In the genomic region with DNA sequence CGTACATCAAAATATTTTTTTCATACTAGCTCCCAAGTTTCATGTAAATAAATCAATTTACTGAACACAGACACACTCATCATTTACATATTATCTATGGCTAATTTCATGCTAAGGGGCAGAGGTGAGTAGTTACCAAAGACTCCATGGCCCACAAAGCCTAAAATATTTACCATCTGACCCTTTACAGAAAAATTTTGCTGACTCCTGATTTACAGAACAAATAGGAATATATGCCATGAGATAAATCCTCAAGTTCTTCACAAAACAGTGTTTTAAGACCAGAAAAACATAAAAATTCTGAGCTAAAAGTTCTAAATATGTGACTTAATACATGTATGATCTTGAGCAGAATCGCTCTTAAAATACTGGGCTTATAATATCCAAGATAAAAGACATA, we compare ENCODE assay signal across 26 cellular contexts.
"Had no signal": no experiment of that assay in that cellular context is flagged by ENCODE, and none has a peak within 500 bp of the region (broad histone marks: within the 10 kb centered on the region; RNA-seq: fewer than 3 reads in every experiment).

No MANE protein-coding gene starts in this region.

- H3K4me1 ChIP-seq: colonic mucosa, esophagus squamous epithelium, left lung, lower lobe of right lung had no signal

- FAIRE-seq: endometrium, islet of Langerhans, keratinocyte had no signal

- H3K27me3 ChIP-seq: colonic mucosa, esophagus squamous epithelium, gastrocnemius medialis, heart right ventricle, left lung had no signal

- H3K9me3 ChIP-seq: colonic mucosa, esophagus squamous epithelium, gastrocnemius medialis, heart right ventricle, left lung, lower lobe of right lung, mucosa of descending colon had no signal

- H3K4me3 ChIP-seq: colonic mucosa, esophagus squamous epithelium, gastrocnemius medialis, heart right ventricle, left lung, lower lobe of right lung, mucosa of descending colon had no signal

- DNase-seq: colonic mucosa; cortex of kidney; effector CD8-positive, alpha-beta T cell; effector memory CD8-positive, alpha-beta T cell; endodermal cell; erythroblast; esophagus squamous epithelium; foreskin fibroblast; foreskin melanocyte; gastrocnemius medialis; glutamatergic neuron; head of caudate nucleus; heart right ventricle; hippocampal formation; left cardiac atrium; left lung; left ventricle myocardium superior; lower lobe of right lung; mesenchymal stem cell; mucosa of descending colon; naive thymus-derived CD4-positive, alpha-beta T cell had no signal

- H3K27ac ChIP-seq: colonic mucosa, epithelial cell of prostate, esophagus squamous epithelium, gastrocnemius medialis, heart right ventricle, left lung, lower lobe of right lung had no signal

- ATAC-seq: effector memory CD8-positive, alpha-beta T cell; esophagus mucosa; gastrocnemius medialis; heart right ventricle; left cardiac atrium; left lung; left ventricle myocardium superior; lower lobe of right lung; mucosa of descending colon; naive thymus-derived CD4-positive, alpha-beta T cell had no signal
